ENCODE assay signal across 11 cellular contexts in the genomic region with DNA sequence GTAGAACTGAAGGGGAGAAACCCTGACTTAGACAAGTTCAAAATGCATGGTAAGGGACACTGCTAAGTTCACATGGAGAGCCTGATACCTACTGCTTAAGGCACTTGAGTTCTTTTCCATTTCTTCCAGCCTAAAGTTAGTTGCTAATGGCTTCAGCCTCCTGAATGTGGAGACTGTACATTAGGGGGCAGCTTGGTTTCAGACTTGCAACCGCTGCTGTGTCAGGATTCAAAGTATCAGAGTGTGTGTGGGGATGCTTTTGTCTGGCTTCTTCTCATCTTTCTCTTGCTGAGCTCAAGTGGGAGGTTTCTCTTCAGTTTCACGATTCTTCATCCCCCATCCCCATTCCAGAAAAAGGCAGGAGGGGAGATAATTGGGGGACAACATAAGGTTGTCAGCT. TPM values are rescaled to one million over a fixed set of nuclear protein-coding genes. Genes with fewer than 3 reads are reported as not detected.
DNase-seq lines count a peak whose midpoint lies in the region; ATAC-seq and TF ChIP-seq lines count a peak whose summit lies in the region.
"Had no signal": no experiment of that assay in that cellular context is flagged by ENCODE, and none has a peak within 500 bp of the region (broad histone marks: within the 10 kb centered on the region; RNA-seq: fewer than 3 reads in every experiment).

No MANE protein-coding gene starts in this region.

- no peaks in the 10 kb centered on the region for H3K9me3 ChIP-seq in Peyer's patch

- peaks cover 30% of the 10 kb centered on the region for H3K4me1 Mint-ChIP-seq in CD14-positive monocyte
- no peaks in the 10 kb centered on the region for H3K4me1 Mint-ChIP-seq in activated CD4-positive, alpha-beta T cell treated with anti-CD3 and anti-CD28 coated beads for 36 hours

- H3K27ac Mint-ChIP-seq in CD14-positive monocyte = peak overlapping the region in 1 of 7 donors; percentile 23
- H3K27ac Mint-ChIP-seq in activated CD4-positive, alpha-beta T cell treated with anti-CD3 and anti-CD28 coated beads for 36 hours = no peak overlapping the region
- H3K27ac Mint-ChIP-seq: stimulated activated naive CD8-positive, alpha-beta T cell treated with anti-CD3 and anti-CD28 coated beads, Interleukin-15, Interleukin-2, amounts not matched to agents 100 ng/mL and 50 ng/mL, for 24 hours had no signal

- H3K4me3 ChIP-seq in Peyer's patch (no peak overlapping the region), kidney epithelial cell (ENCODE audit: low read depth, low read length) (no peak overlapping the region)
- H3K4me3 ChIP-seq: BLaER1 treated with 17β-estradiol and CSF1 and Interleukin-3, amounts not matched to agents 10 nM and 100 nM had no signal

- DNase-seq in AG08395 (ENCODE audit: low spot score) = peak; percentile 22
- DNase-seq in Peyer's patch = no peak
- DNase-seq in kidney epithelial cell (ENCODE audit: low read depth) = no peak
- no peak for DNase-seq in CD14-positive monocyte (ENCODE audit: low spot score)
- DNase-seq in T-helper 9 cell = no peak
- no peak for DNase-seq in activated CD4-positive, alpha-beta T cell treated with anti-CD3 and anti-CD28 coated beads for 36 hours
- DNase-seq: activated gamma-delta T cell treated with Interleukin-2 at 50 U/mL for 16 hours had no signal

- H3K36me3 ChIP-seq in Peyer's patch (no peaks in the 10 kb centered on the region), kidney epithelial cell (ENCODE audit: control insufficient read depth, insufficient read depth, low read length) (no peaks in the 10 kb centered on the region)
- H3K36me3 ChIP-seq: BLaER1 treated with 17β-estradiol and CSF1 and Interleukin-3, amounts not matched to agents 10 nM and 100 nM had no signal

- CTCF ChIA-PET in activated CD4-positive, alpha-beta T cell treated with anti-CD3 and anti-CD28 coated beads for 36 hours (lab: Charles Lee) = no interaction called here

- peaks cover 6 to 8% of the 10 kb centered on the region in 2 donors for H3K36me3 Mint-ChIP-seq in CD14-positive monocyte
- H3K36me3 Mint-ChIP-seq in activated CD4-positive, alpha-beta T cell treated with anti-CD3 and anti-CD28 coated beads for 36 hours (ENCODE audit: low read depth) = no peaks in the 10 kb centered on the region

- POLR2A ChIA-PET in activated CD4-positive, alpha-beta T cell treated with anti-CD3 and anti-CD28 coated beads for 36 hours (lab: Charles Lee) = no interaction called here

- no peak overlapping the region for H3K27ac ChIP-seq in Peyer's patch

- TF ChIP-seq CTCF in GM12874 (IDR thresholded peaks at IDR 0.05; ENCODE audit: insufficient read depth, low read depth, low read length) = peak; percentile 10; the same call in 1 of the 2 replicates
- TF ChIP-seq CTCF in Peyer's patch (IDR thresholded peaks at IDR 0.05) = peak in 4 of 6 experiments; percentile 7 to 48 (median 34)
- TF ChIP-seq CTCF in kidney epithelial cell (IDR thresholded peaks at IDR 0.05; ENCODE audit: insufficient read depth, low read length, poor library complexity, severe bottlenecking) = peak; percentile 39
- TF ChIP-seq CTCF in CD14-positive monocyte (IDR thresholded peaks at IDR 0.05) = no peak

- intact Hi-C loops in CD14-positive monocyte (cut with micrococcal nuclease) = no loop called here
- intact Hi-C loops in activated CD4-positive, alpha-beta T cell treated with anti-CD3 and anti-CD28 coated beads for 36 hours (cut with DNase I, micrococcal nuclease) = no loop called here

- peaks cover 0 to 6% (median 4%) of the 10 kb centered on the region in 7 donors for H3K9me3 Mint-ChIP-seq in CD14-positive monocyte
- no peaks in the 10 kb centered on the region for H3K9me3 Mint-ChIP-seq in activated CD4-positive, alpha-beta T cell treated with anti-CD3 and anti-CD28 coated beads for 36 hours (ENCODE audit: low read depth)
- H3K9me3 Mint-ChIP-seq: stimulated activated naive CD8-positive, alpha-beta T cell treated with anti-CD3 and anti-CD28 coated beads, Interleukin-15, Interleukin-2, amounts not matched to agents 100 ng/mL and 50 ng/mL, for 24 hours had no signal

- H3K4me3 Mint-ChIP-seq in CD14-positive monocyte = no peak overlapping the region
- no peak overlapping the region for H3K4me3 Mint-ChIP-seq in activated CD4-positive, alpha-beta T cell treated with anti-CD3 and anti-CD28 coated beads for 36 hours
- H3K4me3 Mint-ChIP-seq: stimulated activated naive CD8-positive, alpha-beta T cell treated with anti-CD3 and anti-CD28 coated beads, Interleukin-15, Interleukin-2, amounts not matched to agents 100 ng/mL and 50 ng/mL, for 24 hours had no signal

- no peak for ATAC-seq in HG02840 (IDR thresholded peaks at IDR 0.05; ENCODE audit: low FRiP score, unreplicated experiment)
- ATAC-seq in activated CD4-positive, alpha-beta T cell treated with anti-CD3 and anti-CD28 coated beads for 36 hours = no peak

- peaks cover 0 to 20% (median 0%) of the 10 kb centered on the region in 4 donors for H3K4me1 ChIP-seq in Peyer's patch

- no peaks in the 10 kb centered on the region for H3K27me3 ChIP-seq in Peyer's patch
- no peaks in the 10 kb centered on the region for H3K27me3 ChIP-seq in kidney epithelial cell (ENCODE audit: control insufficient read depth, insufficient read depth, low read length)
- H3K27me3 ChIP-seq: BLaER1 treated with 17β-estradiol and CSF1 and Interleukin-3, amounts not matched to agents 10 nM and 100 nM had no signal

- no peak for TF ChIP-seq POLR2A in Peyer's patch (IDR thresholded peaks at IDR 0.05)

- peaks cover 1 to 6% (median 3%) of the 10 kb centered on the region in 3 donors for H3K27me3 Mint-ChIP-seq in CD14-positive monocyte (ENCODE audit: low read depth in 3 of 3)
- H3K27me3 Mint-ChIP-seq in activated CD4-positive, alpha-beta T cell treated with anti-CD3 and anti-CD28 coated beads for 36 hours = no peaks in the 10 kb centered on the region
- H3K27me3 Mint-ChIP-seq: stimulated activated naive CD8-positive, alpha-beta T cell treated with anti-CD3 and anti-CD28 coated beads, Interleukin-15, Interleukin-2, amounts not matched to agents 100 ng/mL and 50 ng/mL, for 24 hours had no signal

RNA-seq across cellular contexts. Expression of a gene that starts 49.4 kb away (rescaled TPM):
- total RNA-seq in Peyer's patch (100 to 1,000 TPM in 2 of 4 donors, 10 to 100 TPM in 2; 63.5 to 112 (median 87.7) TPM), kidney epithelial cell (under 0.01 TPM in 1 of 2 replicates, not detected in the other)
- not detected for polyA plus RNA-seq in CD14-positive monocyte
- not detected for total RNA-seq in activated CD4-positive, alpha-beta T cell treated with anti-CD3 and anti-CD28 coated beads for 36 hours

Comparison
In these comparisons a context has a peak if more than half of its experiments do, and no peak if none do; other contexts are left out.
1. RNA of a gene that starts 49.4 kb away (total RNA-seq): 63.5 to 112 TPM in Peyer's patch; under 0.01 TPM in kidney epithelial cell and not detected in activated CD4-positive, alpha-beta T cell treated with anti-CD3 and anti-CD28 coated beads for 36 hours; every median in the first group is over 10 times any median in the second.